ENCODE assay signal across 2 cellular contexts in the genomic region with DNA sequence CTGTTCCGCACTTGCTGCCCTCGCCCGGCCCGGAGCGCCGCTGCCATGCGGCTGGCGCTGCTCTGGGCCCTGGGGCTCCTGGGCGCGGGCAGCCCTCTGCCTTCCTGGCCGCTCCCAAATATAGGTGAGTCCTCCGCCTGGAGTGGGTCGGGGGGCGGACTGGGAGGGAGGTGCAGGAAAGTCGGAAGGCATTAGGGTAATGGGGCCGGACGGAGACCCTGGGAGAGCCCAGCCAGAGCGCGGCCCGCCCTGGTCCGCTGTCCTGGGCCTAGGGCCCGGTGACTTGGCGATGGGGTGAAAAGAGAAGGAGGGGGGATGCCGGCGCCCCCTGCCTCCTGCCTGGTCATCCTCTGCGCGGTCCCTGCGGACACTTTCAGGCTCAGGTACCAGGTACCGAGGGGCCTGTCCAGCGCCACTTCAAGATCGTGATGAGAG.
TF ChIP-seq lines count a peak whose summit lies in the region.

No MANE protein-coding gene starts in this region.

TF ChIP-seq in A549, 52 proteins besides CTCF, POLR2A, EP300 and RAD21:
- TF ChIP-seq, protein P1, sequence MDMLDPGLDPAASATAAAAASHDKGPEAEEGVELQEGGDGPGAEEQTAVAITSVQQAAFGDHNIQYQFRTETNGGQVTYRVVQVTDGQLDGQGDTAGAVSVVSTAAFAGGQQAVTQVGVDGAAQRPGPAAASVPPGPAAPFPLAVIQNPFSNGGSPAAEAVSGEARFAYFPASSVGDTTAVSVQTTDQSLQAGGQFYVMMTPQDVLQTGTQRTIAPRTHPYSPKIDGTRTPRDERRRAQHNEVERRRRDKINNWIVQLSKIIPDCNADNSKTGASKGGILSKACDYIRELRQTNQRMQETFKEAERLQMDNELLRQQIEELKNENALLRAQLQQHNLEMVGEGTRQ (IDR thresholded peaks at IDR 0.05): no peak
- TF ChIP-seq PHF8 (IDR thresholded peaks at IDR 0.05; ENCODE audit: borderline replicate concordance, low read depth): peak; percentile 44; the same call in 1 of the 2 replicates
- TF ChIP-seq ZFP36 (IDR thresholded peaks at IDR 0.05; ENCODE audit: borderline replicate concordance, partially characterized antibody): no peak
- TF ChIP-seq, protein P2, sequence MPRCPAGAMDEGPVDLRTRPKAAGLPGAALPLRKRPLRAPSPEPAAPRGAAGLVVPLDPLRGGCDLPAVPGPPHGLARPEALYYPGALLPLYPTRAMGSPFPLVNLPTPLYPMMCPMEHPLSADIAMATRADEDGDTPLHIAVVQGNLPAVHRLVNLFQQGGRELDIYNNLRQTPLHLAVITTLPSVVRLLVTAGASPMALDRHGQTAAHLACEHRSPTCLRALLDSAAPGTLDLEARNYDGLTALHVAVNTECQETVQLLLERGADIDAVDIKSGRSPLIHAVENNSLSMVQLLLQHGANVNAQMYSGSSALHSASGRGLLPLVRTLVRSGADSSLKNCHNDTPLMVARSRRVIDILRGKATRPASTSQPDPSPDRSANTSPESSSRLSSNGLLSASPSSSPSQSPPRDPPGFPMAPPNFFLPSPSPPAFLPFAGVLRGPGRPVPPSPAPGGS (IDR thresholded peaks at IDR 0.05): peak; percentile 46; the same call in 1 of the 3 replicates
TF ChIP-seq in A549: peak in this region for 2.

TF ChIP-seq in WTC11, 78 proteins besides CTCF, POLR2A, EP300 and RAD21:
- TF ChIP-seq NR3C1 (CRISPR knock-in tag; conservative IDR thresholded peaks at IDR 0.05; ENCODE audit: low read depth): 0 out of 2 replicates have a peak, but pooled peaks have one; percentile 47
- TF ChIP-seq, protein P3, sequence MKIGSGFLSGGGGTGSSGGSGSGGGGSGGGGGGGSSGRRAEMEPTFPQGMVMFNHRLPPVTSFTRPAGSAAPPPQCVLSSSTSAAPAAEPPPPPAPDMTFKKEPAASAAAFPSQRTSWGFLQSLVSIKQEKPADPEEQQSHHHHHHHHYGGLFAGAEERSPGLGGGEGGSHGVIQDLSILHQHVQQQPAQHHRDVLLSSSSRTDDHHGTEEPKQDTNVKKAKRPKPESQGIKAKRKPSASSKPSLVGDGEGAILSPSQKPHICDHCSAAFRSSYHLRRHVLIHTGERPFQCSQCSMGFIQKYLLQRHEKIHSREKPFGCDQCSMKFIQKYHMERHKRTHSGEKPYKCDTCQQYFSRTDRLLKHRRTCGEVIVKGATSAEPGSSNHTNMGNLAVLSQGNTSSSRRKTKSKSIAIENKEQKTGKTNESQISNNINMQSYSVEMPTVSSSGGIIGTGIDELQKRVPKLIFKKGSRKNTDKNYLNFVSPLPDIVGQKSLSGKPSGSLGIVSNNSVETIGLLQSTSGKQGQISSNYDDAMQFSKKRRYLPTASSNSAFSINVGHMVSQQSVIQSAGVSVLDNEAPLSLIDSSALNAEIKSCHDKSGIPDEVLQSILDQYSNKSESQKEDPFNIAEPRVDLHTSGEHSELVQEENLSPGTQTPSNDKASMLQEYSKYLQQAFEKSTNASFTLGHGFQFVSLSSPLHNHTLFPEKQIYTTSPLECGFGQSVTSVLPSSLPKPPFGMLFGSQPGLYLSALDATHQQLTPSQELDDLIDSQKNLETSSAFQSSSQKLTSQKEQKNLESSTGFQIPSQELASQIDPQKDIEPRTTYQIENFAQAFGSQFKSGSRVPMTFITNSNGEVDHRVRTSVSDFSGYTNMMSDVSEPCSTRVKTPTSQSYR (CRISPR knock-in tag; IDR thresholded peaks at IDR 0.05): no peak
- peak; percentile 57; the same call in 1 of the 2 replicates for TF ChIP-seq SP1 (CRISPR knock-in tag; conservative IDR thresholded peaks at IDR 0.05)
- TF ChIP-seq, protein P4, sequence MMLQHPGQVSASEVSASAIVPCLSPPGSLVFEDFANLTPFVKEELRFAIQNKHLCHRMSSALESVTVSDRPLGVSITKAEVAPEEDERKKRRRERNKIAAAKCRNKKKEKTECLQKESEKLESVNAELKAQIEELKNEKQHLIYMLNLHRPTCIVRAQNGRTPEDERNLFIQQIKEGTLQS (CRISPR knock-in tag; conservative IDR thresholded peaks at IDR 0.05): no peak
